ENCODE assay signal across 8 cellular contexts in the genomic region with DNA sequence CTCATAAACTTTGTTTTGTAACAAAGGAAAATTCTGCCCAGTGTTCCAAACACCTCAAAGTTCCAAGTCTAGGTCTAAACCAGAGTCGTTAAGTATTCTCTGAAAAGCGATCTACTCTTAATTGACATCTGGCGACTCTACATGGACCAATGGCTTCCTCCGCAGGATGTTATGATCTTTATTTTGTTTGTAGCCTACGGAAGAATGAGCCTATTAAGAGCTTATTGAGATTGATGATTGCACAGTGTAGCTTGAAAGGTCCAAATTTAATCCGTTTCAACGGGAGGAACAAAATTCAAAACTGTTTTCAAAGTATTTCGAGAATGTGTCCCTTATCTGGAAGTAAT.
DNase-seq lines count a peak whose midpoint lies in the region; TF ChIP-seq lines count a peak whose summit lies in the region.

No MANE protein-coding gene starts in this region.

- no peaks in the 10 kb centered on the region for H3K27me3 Mint-ChIP-seq in activated T-cell treated with anti-CD3 and anti-CD28 coated beads, Interleukin-2, amount 50 U/mL, for 24 hours

- DNase-seq in activated T-cell treated with anti-CD3 and anti-CD28 coated beads, Interleukin-2, amount 50 U/mL, for 24 hours, result no peak
- no peak for DNase-seq in activated T-cell treated with anti-CD3 and anti-CD28 coated beads for 4 hours
- DNase-seq in NCI-H1105 (lab: John Stamatoyannopoulos, UW), result peak; percentile 39
- peak; percentile 49 for DNase-seq in foreskin melanocyte
- DNase-seq in retinal pigment epithelial cell (ENCODE audit: low read depth), result peak; percentile 54
- no peak for DNase-seq in hypothalamus (lab: John Stamatoyannopoulos, UW)
- DNase-seq in epidermal melanocyte (ENCODE audit: insufficient read length, low spot score), result no peak

- peaks cover 47% of the 10 kb centered on the region for H3K36me3 Mint-ChIP-seq in activated T-cell treated with anti-CD3 and anti-CD28 coated beads, Interleukin-2, amount 50 U/mL, for 24 hours (ENCODE audit: low read depth)

- H3K4me1 Mint-ChIP-seq in activated T-cell treated with anti-CD3 and anti-CD28 coated beads, Interleukin-2, amount 50 U/mL, for 24 hours (ENCODE audit: low read depth), result peaks cover 61% of the 10 kb centered on the region

- H3K27ac ChIP-seq in VCaP, result peak overlapping the region; percentile 96

- H3K4me3 ChIP-seq in retinal pigment epithelial cell (ENCODE audit: low read length), result peak overlapping the region; percentile 77

- no peak for TF ChIP-seq CTCF in VCaP (conservative IDR thresholded peaks at IDR 0.05)
- no peak for TF ChIP-seq CTCF in retinal pigment epithelial cell (conservative IDR thresholded peaks at IDR 0.05; ENCODE audit: low read depth, low read length)

- peak overlapping the region; percentile 87 for H3K4me3 Mint-ChIP-seq in activated T-cell treated with anti-CD3 and anti-CD28 coated beads, Interleukin-2, amount 50 U/mL, for 24 hours

- no peaks in the 10 kb centered on the region for H3K9me3 Mint-ChIP-seq in activated T-cell treated with anti-CD3 and anti-CD28 coated beads, Interleukin-2, amount 50 U/mL, for 24 hours

- H3K27ac Mint-ChIP-seq in activated T-cell treated with anti-CD3 and anti-CD28 coated beads, Interleukin-2, amount 50 U/mL, for 24 hours, result peak overlapping the region; percentile 97

Comparison
In these comparisons a context has a peak if more than half of its experiments do, and no peak if none do; other contexts are left out.
1. DNase-seq: peak in NCI-H1105 (single experiment), foreskin melanocyte (single experiment) and retinal pigment epithelial cell (single experiment); none in activated T-cell treated with anti-CD3 and anti-CD28 coated beads, Interleukin-2, amount 50 U/mL, for 24 hours (single experiment), activated T-cell treated with anti-CD3 and anti-CD28 coated beads for 4 hours (single experiment), hypothalamus (0 of 51) and epidermal melanocyte (single experiment).